Comparison of ENCODE assay signal across 17 cellular contexts in the genomic region with DNA sequence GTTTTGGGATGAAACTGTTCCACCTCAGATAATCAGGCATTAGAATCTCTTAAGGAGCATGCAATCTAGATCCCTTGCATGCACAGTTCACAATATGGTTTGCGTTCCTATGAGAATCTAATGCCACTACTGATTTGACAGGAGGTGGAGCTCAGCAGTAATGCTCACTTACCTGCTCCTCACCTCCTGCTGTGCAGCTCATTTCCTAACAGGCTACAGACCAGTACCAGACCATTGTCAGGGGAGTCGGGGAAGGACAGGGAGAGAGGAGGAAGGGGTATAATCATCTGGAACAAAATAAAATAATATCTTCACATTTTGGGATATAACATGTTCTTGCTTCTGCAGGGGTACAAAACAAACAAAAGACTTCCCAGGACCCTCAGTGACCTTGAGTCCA.
"Had no signal": no experiment of that assay in that cellular context is flagged by ENCODE, and none has a peak within 500 bp of the region (broad histone marks: within the 10 kb centered on the region; RNA-seq: fewer than 3 reads in every experiment).

No MANE protein-coding gene starts in this region.

- DNase-seq: dermis blood vessel endothelial cell; erythroblast; foreskin keratinocyte; islet precursor cell; mammary epithelial cell; mucosa of descending colon; naive thymus-derived CD8-positive, alpha-beta T cell; psoas muscle; retina; right lobe of liver; stimulated activated CD4-positive, alpha-beta T cell treated with anti-CD3 and anti-CD28 coated beads, Interleukin-4, amount 100 ng/mL, for 24 hours; tibial artery; upper lobe of left lung; uterus had no signal

- H3K27me3 ChIP-seq: foreskin keratinocyte, neutrophil, right lobe of liver, tibial artery, upper lobe of left lung, uterus had no signal

- H3K27ac ChIP-seq: foreskin keratinocyte, neutrophil, psoas muscle, right lobe of liver, tibial artery, upper lobe of left lung, uterus had no signal

- ATAC-seq: foreskin keratinocyte; left lobe of liver; mucosa of descending colon; naive thymus-derived CD8-positive, alpha-beta T cell; psoas muscle; right lobe of liver; stimulated activated memory B cell treated with anti-CD40 and anti-IgM and Interleukin-4, amounts not matched to agents 10 μg/mL and 1 μg/mL and 100 μg/mL, for 72 hours had no signal

- H3K4me1 ChIP-seq: foreskin keratinocyte, psoas muscle, right lobe of liver, tibial artery, upper lobe of left lung, uterus had no signal

- H3K4me3 ChIP-seq: mucosa of descending colon, psoas muscle, right lobe of liver, tibial artery, upper lobe of left lung, uterus had no signal

- H3K9me3 ChIP-seq: mucosa of descending colon, neutrophil, psoas muscle, right lobe of liver, tibial artery, upper lobe of left lung, uterus had no signal

- H3K36me3 ChIP-seq: neutrophil, tibial artery, upper lobe of left lung, uterus had no signal
